8 cellular contexts compared by ENCODE assay signal in the genomic region with DNA sequence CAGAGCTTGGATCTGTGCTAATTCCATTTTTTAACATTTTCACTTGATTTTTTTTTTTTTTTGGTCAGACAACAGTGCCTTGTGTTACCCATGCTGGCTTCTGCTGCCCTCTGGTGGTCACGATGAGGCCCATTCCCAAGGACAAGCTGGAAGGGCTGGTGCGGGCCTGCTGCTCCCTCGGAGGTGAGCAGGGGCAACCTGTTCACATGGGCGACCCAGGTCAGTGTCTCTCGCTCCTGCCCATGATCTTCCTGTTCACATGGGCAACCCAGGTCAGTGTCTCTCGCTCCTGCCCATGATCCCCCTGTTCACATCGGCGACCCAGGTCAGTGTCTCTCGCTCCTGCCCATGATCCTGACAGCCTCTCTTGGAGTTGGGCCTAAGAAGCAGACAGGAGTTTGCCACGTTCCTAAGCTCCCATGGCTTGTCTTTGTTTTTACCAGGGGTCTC. TPM values are rescaled to one million over a fixed set of nuclear protein-coding genes. Genes with fewer than 3 reads are reported as not detected.
DNase-seq lines count a peak whose midpoint lies in the region; ATAC-seq, FAIRE-seq and TF ChIP-seq lines count a peak whose summit lies in the region.

No MANE protein-coding gene starts in this region.

- ATAC-seq in activated naive CD8-positive, alpha-beta T cell treated with anti-CD3 and anti-CD28 coated beads, Interleukin-2, amount 10 ng/mL, durations not matched to agents 7 days and 5 days (ENCODE audit: low read depth) = peak; percentile 62
- ATAC-seq in Right ventricle myocardium superior (ENCODE audit: poor library complexity) (peak; percentile 56), upper lobe of right lung (peak; percentile 87), GM21390 (IDR thresholded peaks at IDR 0.05; ENCODE audit: unreplicated experiment) (no peak)

- no peaks in the 10 kb centered on the region for H3K9me3 ChIP-seq in MM.1S (replicated peaks; ENCODE audit: insufficient read depth, low read length)
- no peaks in the 10 kb centered on the region for H3K9me3 ChIP-seq in upper lobe of right lung

- no peaks in the 10 kb centered on the region for H3K9me2 ChIP-seq in MM.1S (replicated peaks; ENCODE audit: insufficient read depth, low read length)

- POLR2A ChIA-PET in activated naive CD8-positive, alpha-beta T cell treated with anti-CD3 and anti-CD28 coated beads, Interleukin-2, amount 10 ng/mL, durations not matched to agents 7 days and 5 days (lab: Charles Lee) = interaction anchor here (0.6 to 1.5 kb wide), 10 partner anchors 58 to 715 kb away, joined by 3 to 6 read pairs (median 4); no protein-coding TSS in a partner anchor

- intact Hi-C loops in Right ventricle myocardium superior (cut with DNase I) = loop anchor here (10.0 kb wide), 1 partner anchor 118 kb away; no protein-coding TSS in a partner anchor
- intact Hi-C loops in posterior cingulate gyrus (cut with DNase I) = loop anchor here (2.0 to 10.0 kb wide), 3 partner anchors 116 to 408 kb away; no protein-coding TSS in a partner anchor
- intact Hi-C loops in upper lobe of right lung (cut with DNase I) = loop anchor here (5.0 kb wide), 1 partner anchor 271 kb away; no protein-coding TSS in a partner anchor

- no peak overlapping the region for H2AFZ ChIP-seq in MM.1S (ENCODE audit: low read length)

- TF ChIP-seq CTCF in MM.1S (IDR thresholded peaks at IDR 0.05; ENCODE audit: low read length) (peak; percentile 64), upper lobe of right lung (IDR thresholded peaks at IDR 0.05) (peak; percentile 88)

- H3K27me3 Mint-ChIP-seq in activated naive CD8-positive, alpha-beta T cell treated with anti-CD3 and anti-CD28 coated beads, Interleukin-2, amount 10 ng/mL, durations not matched to agents 7 days and 5 days = no peaks in the 10 kb centered on the region

- H3K4me1 ChIP-seq in MM.1S (ENCODE audit: low read length) (no peaks in the 10 kb centered on the region), upper lobe of right lung (no peaks in the 10 kb centered on the region)

- peaks cover 23% of the 10 kb centered on the region for H3K36me3 Mint-ChIP-seq in activated naive CD8-positive, alpha-beta T cell treated with anti-CD3 and anti-CD28 coated beads, Interleukin-2, amount 10 ng/mL, durations not matched to agents 7 days and 5 days

- H3K9ac ChIP-seq in MM.1S (ENCODE audit: low read length) = no peak overlapping the region

- no peak overlapping the region for H3K4me3 ChIP-seq in MM.1S (ENCODE audit: low read length)
- H3K4me3 ChIP-seq in upper lobe of right lung = no peak overlapping the region

- no peaks in the 10 kb centered on the region for H3K27me3 ChIP-seq in MM.1S (replicated peaks; ENCODE audit: insufficient read depth, low read length)
- H3K27me3 ChIP-seq in upper lobe of right lung = no peaks in the 10 kb centered on the region

- H3K36me3 ChIP-seq in MM.1S (replicated peaks; ENCODE audit: insufficient read depth, low read length) (no peaks in the 10 kb centered on the region), upper lobe of right lung (peaks cover 62% of the 10 kb centered on the region)

- no peaks in the 10 kb centered on the region for H3K79me2 ChIP-seq in MM.1S (ENCODE audit: low read length)

- no peaks in the 10 kb centered on the region for H4K20me1 ChIP-seq in MM.1S (ENCODE audit: insufficient read depth, low read length)

- peak; percentile 43 for DNase-seq in MM.1S
- peak; percentile 70 for DNase-seq in T follicular helper cell (ENCODE audit: low read depth)
- DNase-seq in activated naive CD8-positive, alpha-beta T cell treated with anti-CD3 and anti-CD28 coated beads, Interleukin-2, amount 10 ng/mL, durations not matched to agents 7 days and 5 days = peak; percentile 71
- peak; percentile 90 for DNase-seq in Right ventricle myocardium superior
- peak; percentile 67 to 97 (median 87) for DNase-seq in posterior cingulate gyrus
- peak; percentile 88 for DNase-seq in upper lobe of right lung

- H3K27ac ChIP-seq in MM.1S (ENCODE audit: low read length) = no peak overlapping the region
- no peak overlapping the region for H3K27ac ChIP-seq in upper lobe of right lung

- H3K4me3 Mint-ChIP-seq in activated naive CD8-positive, alpha-beta T cell treated with anti-CD3 and anti-CD28 coated beads, Interleukin-2, amount 10 ng/mL, durations not matched to agents 7 days and 5 days = no peak overlapping the region

- no peaks in the 10 kb centered on the region for H3K9me3 Mint-ChIP-seq in activated naive CD8-positive, alpha-beta T cell treated with anti-CD3 and anti-CD28 coated beads, Interleukin-2, amount 10 ng/mL, durations not matched to agents 7 days and 5 days

- H3K4me2 ChIP-seq in MM.1S (ENCODE audit: low read depth, low read length) = no peak overlapping the region

- peak; percentile 93 for FAIRE-seq in G401.6 (lab: Jason Lieb, UNC)

- no peaks in the 10 kb centered on the region for H3F3A ChIP-seq in MM.1S (ENCODE audit: insufficient read depth, low read length)

- H3K4me1 Mint-ChIP-seq in activated naive CD8-positive, alpha-beta T cell treated with anti-CD3 and anti-CD28 coated beads, Interleukin-2, amount 10 ng/mL, durations not matched to agents 7 days and 5 days = peaks cover 16% of the 10 kb centered on the region

- peak overlapping the region; percentile 22 for H3K27ac Mint-ChIP-seq in activated naive CD8-positive, alpha-beta T cell treated with anti-CD3 and anti-CD28 coated beads, Interleukin-2, amount 10 ng/mL, durations not matched to agents 7 days and 5 days

RNA-seq across cellular contexts. Expression of a gene that starts 59.4 kb away (rescaled TPM):
- total RNA-seq in activated naive CD8-positive, alpha-beta T cell treated with anti-CD3 and anti-CD28 coated beads, Interleukin-2, amount 10 ng/mL, durations not matched to agents 7 days and 5 days = 100 to 1,000 TPM; 135 to 136 TPM
- total RNA-seq in Right ventricle myocardium superior (240 TPM), upper lobe of right lung (77.6 TPM)
